22 cellular contexts compared by ENCODE assay signal in genomic region chr6:170537329-170537728, GRCh38.
"Had no signal": no experiment of that assay in that cellular context is flagged by ENCODE, and none has a peak within 500 bp of the region (broad histone marks: within the 10 kb centered on the region; RNA-seq: fewer than 3 reads in every experiment).

No MANE protein-coding gene starts in this region.

- ATAC-seq: Panc1, Right ventricle myocardium inferior, T-cell had no signal

- H3K9me3 Mint-ChIP-seq: activated CD4-positive, alpha-beta memory T cell treated with anti-CD3 and anti-CD28 coated beads, Interleukin-2, amount 10 ng/mL, durations not matched to agents 7 days and 5 days; activated CD4-positive, alpha-beta T cell treated with anti-CD3 and anti-CD28 coated beads, Interleukin-2, amount 10 ng/mL, durations not matched to agents 7 days and 5 days; T-cell had no signal

- DNase-seq: activated CD4-positive, alpha-beta memory T cell treated with anti-CD3 and anti-CD28 coated beads, Interleukin-2, amount 10 ng/mL, durations not matched to agents 7 days and 5 days; activated CD4-positive, alpha-beta T cell treated with anti-CD3 and anti-CD28 coated beads, Interleukin-2, amount 10 ng/mL, durations not matched to agents 7 days and 5 days; activated CD4-positive, CD25-positive, alpha-beta regulatory T cell; activated CD8-positive, alpha-beta memory T cell treated with anti-CD3 and anti-CD28 coated beads, Interleukin-2, amount 50 U/mL, for 48 hours; activated naive CD4-positive, alpha-beta T cell treated with anti-CD3 and anti-CD28 coated beads, Interleukin-2, amount 50 U/mL, for 16 hours; activated T-cell treated with anti-CD3 and anti-CD28 coated beads, Interleukin-2, amount 50 U/mL, for 48 hours; anterior cingulate cortex; cerebellar nuclear complex; MG63; MV-4-11; NCI-H1092 treated with DMSO at 0.1 percent for 48 hours; NCI-H1417 treated with DMSO at 0.1 percent for 48 hours; NCI-H1694 treated with DMSO at 0.1 percent for 48 hours; NCI-H2029 treated with DMSO at 0.1 percent for 48 hours; NCI-H510A treated with DMSO at 0.1 percent for 48 hours; NCI-H69; NK-92 treated with Interleukin-12 subunit alpha and Interleukin-12 subunit beta, amount 100 ng/mL, for 24 hours; OCI-M1; RPMI8226; T-cell had no signal

- H3K27me3 Mint-ChIP-seq: activated CD4-positive, alpha-beta memory T cell treated with anti-CD3 and anti-CD28 coated beads, Interleukin-2, amount 10 ng/mL, durations not matched to agents 7 days and 5 days; activated CD4-positive, alpha-beta T cell treated with anti-CD3 and anti-CD28 coated beads, Interleukin-2, amount 10 ng/mL, durations not matched to agents 7 days and 5 days; T-cell had no signal

- H3K27ac Mint-ChIP-seq: activated CD4-positive, alpha-beta memory T cell treated with anti-CD3 and anti-CD28 coated beads, Interleukin-2, amount 10 ng/mL, durations not matched to agents 7 days and 5 days; activated CD4-positive, alpha-beta T cell treated with anti-CD3 and anti-CD28 coated beads, Interleukin-2, amount 10 ng/mL, durations not matched to agents 7 days and 5 days; T-cell had no signal

- H3K4me3 Mint-ChIP-seq: activated CD4-positive, alpha-beta memory T cell treated with anti-CD3 and anti-CD28 coated beads, Interleukin-2, amount 10 ng/mL, durations not matched to agents 7 days and 5 days; activated CD4-positive, alpha-beta T cell treated with anti-CD3 and anti-CD28 coated beads, Interleukin-2, amount 10 ng/mL, durations not matched to agents 7 days and 5 days; T-cell had no signal
